In genomic region chrX:19121898-19122640, GRCh38 we compare ENCODE assay signal across 8 cellular contexts. TPM values are rescaled to one million over a fixed set of nuclear protein-coding genes. Genes with fewer than 3 reads are reported as not detected.
DNase-seq lines count a peak whose midpoint lies in the region; ATAC-seq lines count a peak whose summit lies in the region.

TSS of gene ADGRG2 (minus strand) at chrX:19122468. CDS start at chrX:19068834, 53,634 bp downstream.

- in situ Hi-C loops in ACHN (cut with HindIII; ENCODE audit: low pct_ligation_motif_present, low pct_unique_long_range_greater_than_20kb, low sequenced_read_pairs): no loop called here

- peaks cover 18% of the 10 kb centered on the region for H3K27me3 Mint-ChIP-seq in activated CD4-positive, alpha-beta memory T cell treated with anti-CD3 and anti-CD28 coated beads for 36 hours

- no peaks in the 10 kb centered on the region for H3K9me3 ChIP-seq in HUES48 (ENCODE audit: control insufficient read depth, insufficient read depth, low read length)
- H3K9me3 ChIP-seq in endocrine pancreas (ENCODE audit: control insufficient read depth, low read length): no peaks in the 10 kb centered on the region

- no peaks in the 10 kb centered on the region for H3K9me3 Mint-ChIP-seq in activated CD4-positive, alpha-beta memory T cell treated with anti-CD3 and anti-CD28 coated beads for 36 hours

- H3K36me3 ChIP-seq in HUES48 (ENCODE audit: control insufficient read depth, insufficient read depth, low read length) (no peaks in the 10 kb centered on the region), endocrine pancreas (ENCODE audit: control insufficient read depth, insufficient read depth, low read length) (no peaks in the 10 kb centered on the region)

- intact Hi-C loops in activated CD4-positive, alpha-beta memory T cell treated with anti-CD3 and anti-CD28 coated beads for 36 hours (cut with micrococcal nuclease): no loop called here

- ATAC-seq in HG03565 (IDR thresholded peaks at IDR 0.05; ENCODE audit: unreplicated experiment): no peak

- H3K4me3 Mint-ChIP-seq in activated CD4-positive, alpha-beta memory T cell treated with anti-CD3 and anti-CD28 coated beads for 36 hours: no peak within 1 kb of the TSS

- CTCF ChIA-PET in activated CD4-positive, alpha-beta memory T cell treated with anti-CD3 and anti-CD28 coated beads for 36 hours (lab: Charles Lee): no interaction called here

- H3K4me3 ChIP-seq in HUES48 (ENCODE audit: low read depth, low read length): peak within 1 kb of the TSS; percentile 76
- peak within 1 kb of the TSS; percentile 0 for H3K4me3 ChIP-seq in endocrine pancreas (ENCODE audit: control insufficient read depth, insufficient read depth, low read length)

- POLR2A ChIA-PET in activated CD4-positive, alpha-beta memory T cell treated with anti-CD3 and anti-CD28 coated beads for 36 hours (lab: Charles Lee): no interaction called here

- DNase-seq in ACHN (peak; percentile 8), myocyte (ENCODE audit: low read depth) (peak; percentile 14), COR-L47 (lab: John Stamatoyannopoulos, UW) (no peak), NAMALWA (ENCODE audit: low spot score) (no peak)
- no peak for DNase-seq in activated CD4-positive, alpha-beta memory T cell treated with anti-CD3 and anti-CD28 coated beads for 36 hours

- peak within 1 kb of the TSS; percentile 40; the same call in 1 of the 2 replicates for H3K9ac ChIP-seq in HUES48 (ENCODE audit: low read depth, low read length)
- H3K9ac ChIP-seq in endocrine pancreas (ENCODE audit: control insufficient read depth, insufficient read depth, low read length): peak within 1 kb of the TSS; percentile 62

- no peaks in the 10 kb centered on the region for H3K36me3 Mint-ChIP-seq in activated CD4-positive, alpha-beta memory T cell treated with anti-CD3 and anti-CD28 coated beads for 36 hours

- peaks cover 33% of the 10 kb centered on the region for H3K4me1 ChIP-seq in HUES48 (ENCODE audit: control insufficient read depth, insufficient read depth, low read length)
- H3K4me1 ChIP-seq in endocrine pancreas (ENCODE audit: control insufficient read depth, insufficient read depth, low read length): no peaks in the 10 kb centered on the region

- no peak within 1 kb of the TSS for H3K27ac Mint-ChIP-seq in activated CD4-positive, alpha-beta memory T cell treated with anti-CD3 and anti-CD28 coated beads for 36 hours

- H3K27ac ChIP-seq in HUES48 (ENCODE audit: low read depth, low read length): no peak within 1 kb of the TSS

- H3K27me3 ChIP-seq in HUES48 (ENCODE audit: control insufficient read depth, insufficient read depth, low read length) (peaks cover 32% of the 10 kb centered on the region), endocrine pancreas (ENCODE audit: control insufficient read depth, insufficient read depth, low read length) (no peaks in the 10 kb centered on the region)

- H3K4me1 Mint-ChIP-seq in activated CD4-positive, alpha-beta memory T cell treated with anti-CD3 and anti-CD28 coated beads for 36 hours (ENCODE audit: low read depth): no peaks in the 10 kb centered on the region

RNA-seq across cellular contexts. Expression of gene ADGRG2, which starts in this region (rescaled TPM):
- total RNA-seq in myocyte: not detected in 2 replicates
- 0.06 TPM for polyA plus RNA-seq in myocyte (2012)
- not detected for total RNA-seq in activated CD4-positive, alpha-beta memory T cell treated with anti-CD3 and anti-CD28 coated beads for 36 hours

Comparison
In these comparisons a context has a peak if more than half of its experiments do, and no peak if none do; other contexts are left out.
1. Peak in DNase-seq in myocyte; RNA of the gene not detected or under 1 TPM.